14 cellular contexts compared by ENCODE assay signal in the genomic region with DNA sequence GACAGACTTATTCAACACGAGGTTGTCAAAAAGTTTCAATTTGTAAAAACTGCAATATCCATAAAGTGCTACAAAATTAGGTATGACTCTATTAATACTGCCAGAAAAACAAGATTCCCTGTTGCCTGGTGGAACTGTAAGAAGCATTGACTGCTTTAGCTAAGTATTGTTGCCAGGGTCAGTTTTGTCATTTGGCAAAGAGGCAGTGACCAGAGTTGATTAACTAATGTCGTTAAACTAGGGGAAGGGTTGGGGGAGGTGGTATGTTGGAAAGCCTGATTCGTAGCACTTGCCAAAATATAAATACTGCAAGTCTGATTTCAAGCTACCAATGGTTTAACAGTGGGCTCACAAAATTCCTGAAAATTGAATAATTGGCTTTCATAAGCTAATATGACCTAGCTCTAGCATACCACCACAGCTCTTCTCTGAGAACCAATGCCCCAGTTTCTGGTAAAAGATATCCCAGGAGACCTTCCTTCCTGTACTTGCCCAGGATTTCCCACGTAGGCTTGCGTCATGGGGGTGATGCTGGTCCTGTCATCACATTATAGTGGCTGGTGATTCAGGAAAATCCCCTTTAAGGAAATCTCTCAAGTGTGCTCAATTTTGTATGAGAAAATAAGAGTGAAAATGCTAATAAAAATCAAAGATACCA.
"Had no signal": no experiment of that assay in that cellular context is flagged by ENCODE, and none has a peak within 500 bp of the region (broad histone marks: within the 10 kb centered on the region; RNA-seq: fewer than 3 reads in every experiment).

No MANE protein-coding gene starts in this region.

- H3K27ac ChIP-seq: hepatocyte, prostate gland, right lobe of liver, upper lobe of left lung, VCaP had no signal

- H3K4me3 ChIP-seq: hepatocyte, prostate gland, right lobe of liver, upper lobe of left lung had no signal

- H3K36me3 ChIP-seq: prostate gland, right lobe of liver, upper lobe of left lung had no signal

- H3K9me3 ChIP-seq: prostate gland, right lobe of liver, upper lobe of left lung had no signal

- H3K4me2 ChIP-seq: hepatocyte had no signal

- H3K27me3 ChIP-seq: hepatocyte, right lobe of liver, upper lobe of left lung had no signal

- DNase-seq: activated CD4-positive, alpha-beta T cell treated with anti-CD3 and anti-CD28 coated beads, Interleukin-2, amount 50 U/mL, for 48 hours; activated naive CD4-positive, alpha-beta T cell treated with anti-CD3 and anti-CD28 coated beads for 36 hours; activated naive CD8-positive, alpha-beta T cell treated with anti-CD3 and anti-CD28 coated beads, Interleukin-2, amount 50 U/mL, for 24 hours; dermis blood vessel endothelial cell; effector memory CD8-positive, alpha-beta T cell; nephron progenitor cell; occipital lobe; right lobe of liver; stimulated activated naive CD8-positive, alpha-beta T cell treated with anti-CD3 and anti-CD28 coated beads, Interleukin-15, Interleukin-2, amounts not matched to agents 100 U/mL and 50 U/mL, for 24 hours; T-cell; upper lobe of left lung had no signal

- ATAC-seq: activated naive CD8-positive, alpha-beta T cell treated with anti-CD3 and anti-CD28 coated beads, Interleukin-2, amount 50 U/mL, for 24 hours; effector memory CD8-positive, alpha-beta T cell; right lobe of liver; stimulated activated naive CD8-positive, alpha-beta T cell treated with anti-CD3 and anti-CD28 coated beads, Interleukin-15, Interleukin-2, amounts not matched to agents 100 U/mL and 50 U/mL, for 24 hours; T-cell had no signal

- H3K4me1 ChIP-seq: prostate gland, right lobe of liver, upper lobe of left lung had no signal
